12 cellular contexts compared by ENCODE assay signal in the genomic region with DNA sequence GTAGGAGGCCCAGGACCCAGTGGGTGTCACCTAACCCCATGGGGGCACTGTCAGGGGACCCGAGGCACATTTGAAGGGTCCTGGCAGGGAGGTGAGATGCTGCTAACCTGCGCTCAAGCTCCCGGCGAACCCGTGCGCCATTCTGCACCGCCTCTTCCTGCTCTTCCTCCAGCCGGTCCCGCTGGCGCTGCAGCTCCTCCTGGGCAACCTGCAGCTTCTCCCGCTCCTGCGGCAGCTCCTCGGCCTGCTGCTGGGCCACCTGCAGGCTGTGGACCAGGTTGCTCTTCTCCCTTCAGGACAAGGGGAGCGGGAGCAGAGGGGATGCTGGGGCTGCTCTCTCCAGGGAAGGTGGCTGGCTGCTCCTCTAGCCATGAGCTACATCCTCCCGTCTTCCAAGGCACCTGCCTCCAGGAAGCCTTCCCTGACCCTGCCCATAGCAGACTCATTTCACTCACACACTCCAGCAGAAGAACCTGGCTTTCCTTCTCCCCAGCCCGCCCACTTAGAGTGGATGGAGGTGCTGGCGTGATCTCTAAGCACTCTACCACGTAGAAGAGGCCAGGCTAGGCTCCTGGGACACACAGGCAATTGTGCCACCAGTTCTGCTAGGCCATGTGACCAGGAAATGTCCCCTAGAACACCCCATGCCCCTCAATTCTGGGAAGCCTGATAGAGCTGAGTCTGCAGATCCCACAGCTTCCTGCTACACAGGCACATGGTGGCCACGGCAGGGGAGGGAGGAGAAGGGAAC. TPM values are rescaled to one million over a fixed set of nuclear protein-coding genes. Genes with fewer than 3 reads are reported as not detected.
DNase-seq lines count a peak whose midpoint lies in the region; TF ChIP-seq lines count a peak whose summit lies in the region.
"Had no signal": no experiment of that assay in that cellular context is flagged by ENCODE, and none has a peak within 500 bp of the region (broad histone marks: within the 10 kb centered on the region; RNA-seq: fewer than 3 reads in every experiment).

No MANE protein-coding gene starts in this region.

- CTCF ChIA-PET in HEK293 (lab: Yijun Ruan, JAX), result interaction anchor here (0.9 kb wide), 1 partner anchor 7 kb away, joined by 4 read pairs; no protein-coding TSS in a partner anchor

- no peaks in the 10 kb centered on the region for H3K4me1 Mint-ChIP-seq in CD14-positive monocyte
- no peaks in the 10 kb centered on the region for H3K4me1 Mint-ChIP-seq in endodermal cell

- H3K36me3 ChIP-seq in HEK293 (ENCODE audit: control insufficient read depth in 2 of 2, insufficient read depth in 1 of 2, low read length in 2 of 2), result peaks cover 17 to 90% of the 10 kb centered on the region in 2 experiments; a peak in 2 of 3 replicates
- peaks cover 48% of the 10 kb centered on the region for H3K36me3 ChIP-seq in endodermal cell (ENCODE audit: control insufficient read depth, insufficient read depth, low read length)

- POLR2A ChIA-PET in HEK293 (lab: Yijun Ruan, JAX), result no interaction called here

- H3K27me3 ChIP-seq in endodermal cell (ENCODE audit: control insufficient read depth, insufficient read depth, low read length, poor library complexity, severe bottlenecking), result no peaks in the 10 kb centered on the region
- H3K27me3 ChIP-seq: breast epithelium, esophagus muscularis mucosa had no signal

- H3K4me3 ChIP-seq in HEK293 (ENCODE audit: low read depth, low read length) (no peak overlapping the region), endodermal cell (ENCODE audit: low read length) (no peak overlapping the region)
- H3K4me3 ChIP-seq: breast epithelium, esophagus muscularis mucosa had no signal

- peaks cover 0 to 3% (median 2%) of the 10 kb centered on the region in 3 donors for H3K27me3 Mint-ChIP-seq in CD14-positive monocyte (ENCODE audit: low read depth in 3 of 3)
- no peaks in the 10 kb centered on the region for H3K27me3 Mint-ChIP-seq in endodermal cell (ENCODE audit: insufficient read depth)

- H3K27ac Mint-ChIP-seq in CD14-positive monocyte (peak overlapping the region in 1 of 7 donors; percentile 45), endodermal cell (peak overlapping the region; percentile 23)
- H3K27ac Mint-ChIP-seq: T-helper 2 cell treated with Interferon-gamma antibody and Interleukin-4, amounts not matched to agents 5 μg/mL and 100 μg/mL, for 36 hours had no signal

- H3K9ac ChIP-seq in endodermal cell (ENCODE audit: extremely low read depth, low read length, poor library complexity, severe bottlenecking), result no peak overlapping the region

- H3K9me3 Mint-ChIP-seq in CD14-positive monocyte (no peaks in the 10 kb centered on the region), endodermal cell (no peaks in the 10 kb centered on the region)
- H3K9me3 Mint-ChIP-seq: T-helper 2 cell treated with Interferon-gamma antibody and Interleukin-4, amounts not matched to agents 5 μg/mL and 100 μg/mL, for 36 hours had no signal

- DNase-seq in CD14-positive monocyte (ENCODE audit: low spot score) (peak; percentile 56), endodermal cell (peak; percentile 74), posterior cingulate gyrus (peak in 7 of 10 donors; percentile 1 to 92 (median 25)), COR-L47 (lab: John Stamatoyannopoulos, UW) (no peak), NCI-H748 treated with DMSO at 0.1 percent for 48 hours (lab: John Stamatoyannopoulos, UW) (no peak)
- no peak for DNase-seq in stimulated activated CD4-positive, alpha-beta T cell treated with anti-CD3 and anti-CD28 coated beads, Interleukin-4, amount 100 ng/mL, for 4 hours
- DNase-seq: NCI-H1930 had no signal

- 93 to 97% methylated on average over 19 of the region's 19 CpGs for WGBS in endodermal cell (ENCODE audit: insufficient coverage in 1 of 2, insufficient read length in 1 of 2), 2 experiments

- H3K4me1 ChIP-seq in HEK293 (ENCODE audit: control insufficient read depth, insufficient read depth, low read length) (no peaks in the 10 kb centered on the region), endodermal cell (ENCODE audit: control insufficient read depth, insufficient read depth, low read length) (no peaks in the 10 kb centered on the region)
- H3K4me1 ChIP-seq: esophagus muscularis mucosa had no signal

- TF ChIP-seq CTCF in CD14-positive monocyte (IDR thresholded peaks at IDR 0.05) (no peak), HEK293 (tag by site-specific recombination; IDR thresholded peaks at IDR 0.05) (no peak), endodermal cell (conservative IDR thresholded peaks at IDR 0.05) (peak; percentile 38)

- intact Hi-C loops in CD14-positive monocyte (cut with micrococcal nuclease) (no loop called here), posterior cingulate gyrus (cut with DNase I) (no loop called here)

- no peaks in the 10 kb centered on the region for H3K9me3 ChIP-seq in HEK293 (ENCODE audit: control insufficient read depth, insufficient read depth, low read depth, low read length)
- no peaks in the 10 kb centered on the region for H3K9me3 ChIP-seq in endodermal cell (ENCODE audit: control insufficient read depth, low read length)
- H3K9me3 ChIP-seq: breast epithelium, esophagus muscularis mucosa had no signal

- H3K36me3 Mint-ChIP-seq in CD14-positive monocyte (peaks cover 64 to 81% of the 10 kb centered on the region in 2 donors), endodermal cell (ENCODE audit: low read depth) (peaks cover 72% of the 10 kb centered on the region)

- no peak overlapping the region for H3K4me3 Mint-ChIP-seq in CD14-positive monocyte
- H3K4me3 Mint-ChIP-seq in endodermal cell, result no peak overlapping the region
- H3K4me3 Mint-ChIP-seq: T-helper 2 cell treated with Interferon-gamma antibody and Interleukin-4, amounts not matched to agents 5 μg/mL and 100 μg/mL, for 36 hours had no signal

- no peak overlapping the region for H3K27ac ChIP-seq in HEK293 (ENCODE audit: extremely low read depth, low read depth, low read length)
- no peak overlapping the region for H3K27ac ChIP-seq in endodermal cell (ENCODE audit: low read depth, low read length)
- H3K27ac ChIP-seq: breast epithelium, esophagus muscularis mucosa had no signal

TF ChIP-seq in HEK293, 187 proteins besides CTCF, POLR2A, EP300 and RAD21 (continues in another document):
- TF ChIP-seq TSHZ1 (tag by site-specific recombination; IDR thresholded peaks at IDR 0.05; ENCODE audit: borderline replicate concordance), result no peak
- peak; percentile 84 for TF ChIP-seq ZNF394 (tag by site-specific recombination; IDR thresholded peaks at IDR 0.05; ENCODE audit: borderline replicate concordance)
- no peak for TF ChIP-seq MYNN (tag by site-specific recombination; IDR thresholded peaks at IDR 0.05; ENCODE audit: borderline replicate concordance)
- TF ChIP-seq ZNF335 (tag by site-specific recombination; conservative IDR thresholded peaks at IDR 0.05), result no peak
- TF ChIP-seq SP7 (tag by site-specific recombination; IDR thresholded peaks at IDR 0.05), result no peak
- TF ChIP-seq ZNF76 (tag by site-specific recombination; IDR thresholded peaks at IDR 0.05; ENCODE audit: borderline replicate concordance, low read depth), result no peak
- peak; percentile 54 for TF ChIP-seq GLIS2 (tag by site-specific recombination; IDR thresholded peaks at IDR 0.05)
- no peak for TF ChIP-seq ZNF488 (tag by site-specific recombination; IDR thresholded peaks at IDR 0.05)
- no peak for TF ChIP-seq ZNF792 (tag by site-specific recombination; IDR thresholded peaks at IDR 0.05)
- TF ChIP-seq ZNF239 (tag by site-specific recombination; IDR thresholded peaks at IDR 0.05), result no peak
- 0 out of 2 replicates have a peak, but pooled peaks have one; percentile 18 for TF ChIP-seq BCL11A (tag by site-specific recombination; IDR thresholded peaks at IDR 0.05; ENCODE audit: low read depth)
- TF ChIP-seq OSR2 (tag by site-specific recombination; IDR thresholded peaks at IDR 0.05), result no peak

RNA-seq across cellular contexts. Expression of gene NBPF1, which starts 15.2 kb away (rescaled TPM):
- polyA plus RNA-seq in CD14-positive monocyte, result 1 to 10 TPM; 2.6 to 4.3 TPM
- total RNA-seq in endodermal cell, result 10 to 100 TPM; 39.2 to 42.5 TPM
- polyA plus RNA-seq in endodermal cell (2013, experiment 1 of 2), result 37.2 TPM
- polyA plus RNA-seq in endodermal cell (2013, experiment 2 of 2), result 29.5 TPM

RNA-seq across cellular contexts. Expression of gene RNU1-3, which starts 38.2 kb away (rescaled TPM):
- not detected for polyA plus RNA-seq in CD14-positive monocyte
- 1,000 to 10,000 TPM; 2,483 to 3,611 TPM for total RNA-seq in endodermal cell
- 11,872 TPM for polyA plus RNA-seq in endodermal cell (2013, experiment 1 of 2)
- 14,577 TPM for polyA plus RNA-seq in endodermal cell (2013, experiment 2 of 2)
- total RNA-seq: myocyte had no signal

Comparison
In these comparisons a context has a peak if more than half of its experiments do, and no peak if none do; other contexts are left out.
1. DNase-seq: peak in CD14-positive monocyte (single experiment), endodermal cell (single experiment) and posterior cingulate gyrus (7 of 10); none in stimulated activated CD4-positive, alpha-beta T cell treated with anti-CD3 and anti-CD28 coated beads, Interleukin-4, amount 100 ng/mL, for 4 hours (0 of 2), COR-L47 (single experiment) and NCI-H748 treated with DMSO at 0.1 percent for 48 hours (single experiment).